Comparison of ENCODE assay signal across 9 cellular contexts in the genomic region with DNA sequence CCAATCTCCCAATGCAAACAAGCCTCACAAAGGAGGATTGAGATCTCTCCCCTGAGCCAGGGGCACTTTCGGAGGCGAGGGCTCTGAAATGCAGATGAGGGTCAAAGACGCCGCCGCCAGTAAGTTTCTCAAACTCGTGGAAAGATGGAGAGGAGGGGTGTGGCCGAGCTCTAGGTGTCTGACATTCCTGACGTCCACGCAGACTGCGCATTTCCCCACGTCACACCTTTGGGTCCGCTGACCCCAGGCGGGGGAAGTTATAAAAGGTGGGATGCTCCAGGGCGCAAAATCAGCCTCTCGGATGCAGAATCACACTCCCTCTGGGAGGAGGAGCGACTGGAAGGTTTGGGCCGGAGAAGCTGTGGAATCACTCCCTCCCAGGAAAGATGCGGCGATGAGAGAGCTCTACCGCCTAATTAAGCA. TPM values are rescaled to one million over a fixed set of nuclear protein-coding genes. Genes with fewer than 3 reads are reported as not detected.
DNase-seq lines count a peak whose midpoint lies in the region; ATAC-seq and TF ChIP-seq lines count a peak whose summit lies in the region.
"Had no signal": no experiment of that assay in that cellular context is flagged by ENCODE, and none has a peak within 500 bp of the region (broad histone marks: within the 10 kb centered on the region; RNA-seq: fewer than 3 reads in every experiment).

No MANE protein-coding gene starts in this region.

- H3K36me3 ChIP-seq in transverse colon: no peaks in the 10 kb centered on the region

- CTCF ChIA-PET in activated CD8-positive, alpha-beta T cell treated with anti-CD3 and anti-CD28 coated beads, Interleukin-2, amount 10 ng/mL, durations not matched to agents 7 days and 5 days (lab: Charles Lee): interaction anchor here (1.8 to 1.9 kb wide), 2 partner anchors 15 to 187 kb away, joined by 3 to 6 read pairs; no protein-coding TSS in a partner anchor

- 4% methylated on average over 16 of the region's 20 CpGs; no CpG with 5 or more reads in 1 of the 2 donors for WGBS in transverse colon (ENCODE audit: low coverage in 1 of 2), 2 donors

- no peak for ATAC-seq in activated T-cell treated with anti-CD3 and anti-CD28 coated beads, Interleukin-2, amount 50 U/mL, for 72 hours (replicated peaks in 1 of 2)
- no peak for ATAC-seq in activated CD8-positive, alpha-beta T cell treated with anti-CD3 and anti-CD28 coated beads, Interleukin-2, amount 10 ng/mL, durations not matched to agents 7 days and 5 days
- ATAC-seq in HG03108 (IDR thresholded peaks at IDR 0.05; ENCODE audit: unreplicated experiment): no peak

- intact Hi-C loops in transverse colon (cut with DNase I; ENCODE audit: low total_unique reads): no loop called here

- TF ChIP-seq CTCF in transverse colon (IDR thresholded peaks at IDR 0.05): no peak

- no peak for DNase-seq in activated T-cell treated with anti-CD3 and anti-CD28 coated beads, Interleukin-2, amount 50 U/mL, for 72 hours
- DNase-seq in activated T-cell treated with anti-CD3 and anti-CD28 coated beads, Interleukin-2, amount 50 U/mL, for 48 hours: no peak
- DNase-seq in activated CD8-positive, alpha-beta T cell treated with anti-CD3 and anti-CD28 coated beads, Interleukin-2, amount 10 ng/mL, durations not matched to agents 7 days and 5 days: no peak
- DNase-seq in immature natural killer cell: no peak
- no peak for DNase-seq in transverse colon
- DNase-seq in kidney glomerular epithelial cell (lab: John Stamatoyannopoulos, UW): no peak
- DNase-seq in HK-2 (ENCODE audit: unreplicated experiment): no peak

- no peak overlapping the region for H3K27ac Mint-ChIP-seq in activated T-cell treated with anti-CD3 and anti-CD28 coated beads, Interleukin-2, amount 50 U/mL, for 72 hours
- no peak overlapping the region for H3K27ac Mint-ChIP-seq in activated CD8-positive, alpha-beta T cell treated with anti-CD3 and anti-CD28 coated beads, Interleukin-2, amount 10 ng/mL, durations not matched to agents 7 days and 5 days
- H3K27ac Mint-ChIP-seq in immature natural killer cell: no peak overlapping the region

- in situ Hi-C loops in transverse colon (cut with MboI; ENCODE audit: low pct_ligation_motif_present in 1 of 4, low pct_unique_long_range_greater_than_20kb in 1 of 4, low sequenced_read_pairs in 3 of 4): no loop called here

- POLR2A ChIA-PET in activated CD8-positive, alpha-beta T cell treated with anti-CD3 and anti-CD28 coated beads, Interleukin-2, amount 10 ng/mL, durations not matched to agents 7 days and 5 days (lab: Charles Lee): no interaction called here

- peaks cover 82% of the 10 kb centered on the region for H3K27me3 Mint-ChIP-seq in activated T-cell treated with anti-CD3 and anti-CD28 coated beads, Interleukin-2, amount 50 U/mL, for 72 hours (ENCODE audit: low read depth)
- H3K27me3 Mint-ChIP-seq in activated CD8-positive, alpha-beta T cell treated with anti-CD3 and anti-CD28 coated beads, Interleukin-2, amount 10 ng/mL, durations not matched to agents 7 days and 5 days (ENCODE audit: low read depth): peaks cover 92% of the 10 kb centered on the region
- H3K27me3 Mint-ChIP-seq in immature natural killer cell (ENCODE audit: low read depth in 3 of 3): peaks cover 29 to 49% (median 34%) of the 10 kb centered on the region in 3 donors

- H3K4me3 Mint-ChIP-seq in activated T-cell treated with anti-CD3 and anti-CD28 coated beads, Interleukin-2, amount 50 U/mL, for 72 hours: peak overlapping the region; percentile 86 to 90
- peak overlapping the region; percentile 56 for H3K4me3 Mint-ChIP-seq in activated CD8-positive, alpha-beta T cell treated with anti-CD3 and anti-CD28 coated beads, Interleukin-2, amount 10 ng/mL, durations not matched to agents 7 days and 5 days
- H3K4me3 Mint-ChIP-seq in immature natural killer cell: peak overlapping the region in 4 of 5 donors; percentile 8 to 44 (median 14)

- H3K4me3 ChIP-seq in transverse colon: peak overlapping the region in 3 of 4 donors; percentile 23 to 52 (median 30)

- no peak for TF ChIP-seq POLR2A in transverse colon (IDR thresholded peaks at IDR 0.05)

- no peaks in the 10 kb centered on the region for H3K9me3 ChIP-seq in transverse colon

- no peak overlapping the region for H3K27ac ChIP-seq in transverse colon
- H3K27ac ChIP-seq: foreskin keratinocyte had no signal

- peaks cover 28 to 44% (median 41%) of the 10 kb centered on the region in 4 donors for H3K4me1 ChIP-seq in transverse colon

- peaks cover 34% of the 10 kb centered on the region for H3K4me1 Mint-ChIP-seq in activated T-cell treated with anti-CD3 and anti-CD28 coated beads, Interleukin-2, amount 50 U/mL, for 72 hours (ENCODE audit: low read depth)
- peaks cover 38% of the 10 kb centered on the region for H3K4me1 Mint-ChIP-seq in activated CD8-positive, alpha-beta T cell treated with anti-CD3 and anti-CD28 coated beads, Interleukin-2, amount 10 ng/mL, durations not matched to agents 7 days and 5 days (ENCODE audit: low read depth)
- H3K4me1 Mint-ChIP-seq in immature natural killer cell: peaks cover 24 to 39% of the 10 kb centered on the region in 2 donors

- H3K9me3 Mint-ChIP-seq in activated T-cell treated with anti-CD3 and anti-CD28 coated beads, Interleukin-2, amount 50 U/mL, for 72 hours: no peaks in the 10 kb centered on the region
- H3K9me3 Mint-ChIP-seq in activated CD8-positive, alpha-beta T cell treated with anti-CD3 and anti-CD28 coated beads, Interleukin-2, amount 10 ng/mL, durations not matched to agents 7 days and 5 days (ENCODE audit: insufficient read depth): no peaks in the 10 kb centered on the region
- H3K9me3 Mint-ChIP-seq in immature natural killer cell: no peaks in the 10 kb centered on the region

- H3K36me3 Mint-ChIP-seq in activated T-cell treated with anti-CD3 and anti-CD28 coated beads, Interleukin-2, amount 50 U/mL, for 72 hours (ENCODE audit: insufficient read depth in 2 of 2): peaks cover 0 to 3% of the 10 kb centered on the region in 2 donors
- H3K36me3 Mint-ChIP-seq in activated CD8-positive, alpha-beta T cell treated with anti-CD3 and anti-CD28 coated beads, Interleukin-2, amount 10 ng/mL, durations not matched to agents 7 days and 5 days (ENCODE audit: low read depth): no peaks in the 10 kb centered on the region
- no peaks in the 10 kb centered on the region for H3K36me3 Mint-ChIP-seq in immature natural killer cell

- no peak for TF ChIP-seq EP300 in transverse colon (IDR thresholded peaks at IDR 0.05; ENCODE audit: low read depth)

- H3K27me3 ChIP-seq in transverse colon: peaks cover 99% of the 10 kb centered on the region

RNA-seq across cellular contexts. Expression of gene COL2A1, which starts 2.1 kb away (rescaled TPM):
- under 1 TPM in 1 of 2 donors, not detected in 1; 0.14 TPM for total RNA-seq in activated T-cell treated with anti-CD3 and anti-CD28 coated beads, Interleukin-2, amount 50 U/mL, for 72 hours
- total RNA-seq in activated CD8-positive, alpha-beta T cell treated with anti-CD3 and anti-CD28 coated beads, Interleukin-2, amount 10 ng/mL, durations not matched to agents 7 days and 5 days: not detected
- not detected for polyA plus RNA-seq in immature natural killer cell
- 1 to 10 TPM in 2 of 4 donors, under 1 TPM in 2; 0.16 to 4.2 (median 1.9) TPM for total RNA-seq in transverse colon

RNA-seq across cellular contexts. Expression of gene TMEM106C, which starts 38.8 kb away (rescaled TPM):
- 100 to 1,000 TPM; 124 to 149 TPM for total RNA-seq in activated T-cell treated with anti-CD3 and anti-CD28 coated beads, Interleukin-2, amount 50 U/mL, for 72 hours
- total RNA-seq in activated CD8-positive, alpha-beta T cell treated with anti-CD3 and anti-CD28 coated beads, Interleukin-2, amount 10 ng/mL, durations not matched to agents 7 days and 5 days: 100 to 1,000 TPM; 139 to 140 TPM
- polyA plus RNA-seq in immature natural killer cell: 10 to 100 TPM; 56.9 to 73.5 (median 62.6) TPM
- total RNA-seq in transverse colon: 100 to 1,000 TPM in 2 of 4 donors, 10 to 100 TPM in 2; 51.9 to 258 (median 113) TPM

Comparison
In these comparisons a context has a peak if more than half of its experiments do, and no peak if none do; other contexts are left out.
1. H3K4me3 Mint-ChIP-seq: peak in every context shown above with its lines; median percentile 88 in activated T-cell treated with anti-CD3 and anti-CD28 coated beads, Interleukin-2, amount 50 U/mL, for 72 hours; 56 in activated CD8-positive, alpha-beta T cell treated with anti-CD3 and anti-CD28 coated beads, Interleukin-2, amount 10 ng/mL, durations not matched to agents 7 days and 5 days; 14 in immature natural killer cell.